Comparison of ENCODE assay signal across 15 cellular contexts in genomic region chr9:79800578-79800977, GRCh38.
"Had no signal": no experiment of that assay in that cellular context is flagged by ENCODE, and none has a peak within 500 bp of the region (broad histone marks: within the 10 kb centered on the region; RNA-seq: fewer than 3 reads in every experiment).

No MANE protein-coding gene starts in this region.

- H3K4me1 ChIP-seq: adrenal gland, pancreas, spleen had no signal

- H3K27me3 ChIP-seq: adrenal gland, brain microvascular endothelial cell, pancreas, spleen had no signal

- H3K9me3 Mint-ChIP-seq: activated B cell treated with CpG ODN at 0.5 μM for 24 hours; stimulated activated memory B cell treated with anti-CD40 and anti-IgM and Interleukin-4, amounts not matched to agents 10 μg/mL and 1 μg/mL and 100 μg/mL, for 72 hours; T-helper 1 cell treated with Interleukin-12 subunit alpha and Interleukin-12 subunit beta and Interleukin-4 antibody, amounts not matched to agents 30 μg/mL and 1 μg/mL, for 36 hours had no signal

- H3K9me3 ChIP-seq: adrenal gland, pancreas, spleen had no signal

- H3K4me1 Mint-ChIP-seq: activated B cell treated with CpG ODN at 0.5 μM for 24 hours; activated CD4-positive, alpha-beta T cell treated with anti-CD3 and anti-CD28 coated beads, Interleukin-2, amount 10 ng/mL, durations not matched to agents 24 days and 14 days; stimulated activated memory B cell treated with anti-CD40 and anti-IgM and Interleukin-4, amounts not matched to agents 10 μg/mL and 1 μg/mL and 100 μg/mL, for 72 hours had no signal

- H3K27ac ChIP-seq: adrenal gland, brain microvascular endothelial cell, pancreas, spleen had no signal

- ATAC-seq: pancreas; SK-N-SH treated with all-trans-retinoic acid at 6 μM for 48 hours; stimulated activated memory B cell treated with anti-CD40 and anti-IgM and Interleukin-4, amounts not matched to agents 10 μg/mL and 1 μg/mL and 100 μg/mL, for 72 hours had no signal

- H3K36me3 Mint-ChIP-seq: stimulated activated memory B cell treated with anti-CD40 and anti-IgM and Interleukin-4, amounts not matched to agents 10 μg/mL and 1 μg/mL and 100 μg/mL, for 72 hours had no signal

- H3K4me3 Mint-ChIP-seq: activated B cell treated with CpG ODN at 0.5 μM for 24 hours; activated CD4-positive, alpha-beta T cell treated with anti-CD3 and anti-CD28 coated beads, Interleukin-2, amount 10 ng/mL, durations not matched to agents 24 days and 14 days; stimulated activated memory B cell treated with anti-CD40 and anti-IgM and Interleukin-4, amounts not matched to agents 10 μg/mL and 1 μg/mL and 100 μg/mL, for 72 hours; T-helper 1 cell treated with Interleukin-12 subunit alpha and Interleukin-12 subunit beta and Interleukin-4 antibody, amounts not matched to agents 30 μg/mL and 1 μg/mL, for 36 hours had no signal

- DNase-seq: activated B cell treated with CpG ODN at 0.5 μM for 24 hours; activated CD4-positive, alpha-beta T cell treated with anti-CD3 and anti-CD28 coated beads, Interleukin-2, amount 10 ng/mL, durations not matched to agents 24 days and 14 days; activated CD8-positive, alpha-beta memory T cell treated with anti-CD3 and anti-CD28 coated beads for 24 hours; activated naive CD4-positive, alpha-beta T cell treated with Interleukin-2 at 50 U/mL for 16 hours; adrenal gland; cerebellar nuclear complex; kidney; pancreas; spleen; stimulated activated CD4-positive, alpha-beta T cell treated with anti-CD3 and anti-CD28 coated beads, Interleukin-1b, Interleukin-23, amount 100 ng/mL, for 48 hours; trophoblast cell had no signal

- H3K27ac Mint-ChIP-seq: activated B cell treated with CpG ODN at 0.5 μM for 24 hours; activated CD4-positive, alpha-beta T cell treated with anti-CD3 and anti-CD28 coated beads, Interleukin-2, amount 10 ng/mL, durations not matched to agents 24 days and 14 days; stimulated activated memory B cell treated with anti-CD40 and anti-IgM and Interleukin-4, amounts not matched to agents 10 μg/mL and 1 μg/mL and 100 μg/mL, for 72 hours; T-helper 1 cell treated with Interleukin-12 subunit alpha and Interleukin-12 subunit beta and Interleukin-4 antibody, amounts not matched to agents 30 μg/mL and 1 μg/mL, for 36 hours had no signal

- H3K4me3 ChIP-seq: adrenal gland, pancreas, spleen had no signal

- H3K27me3 Mint-ChIP-seq: activated B cell treated with CpG ODN at 0.5 μM for 24 hours; activated CD4-positive, alpha-beta T cell treated with anti-CD3 and anti-CD28 coated beads, Interleukin-2, amount 10 ng/mL, durations not matched to agents 24 days and 14 days; stimulated activated memory B cell treated with anti-CD40 and anti-IgM and Interleukin-4, amounts not matched to agents 10 μg/mL and 1 μg/mL and 100 μg/mL, for 72 hours had no signal

- H3K36me3 ChIP-seq: adrenal gland, brain microvascular endothelial cell, pancreas, spleen had no signal
